Comparison of ENCODE assay signal across 14 cellular contexts in genomic region chr17:77724876-77725615, GRCh38.
DNase-seq lines count a peak whose midpoint lies in the region; ATAC-seq and TF ChIP-seq lines count a peak whose summit lies in the region.
"Had no signal": no experiment of that assay in that cellular context is flagged by ENCODE, and none has a peak within 500 bp of the region (broad histone marks: within the 10 kb centered on the region; RNA-seq: fewer than 3 reads in every experiment).

No MANE protein-coding gene starts in this region.

- no peaks in the 10 kb centered on the region for H4K20me1 ChIP-seq in BLaER1 treated with 17β-estradiol and CSF1 and Interleukin-3, amounts not matched to agents 10 nM and 100 nM

- no peak overlapping the region for H3K4me3 Mint-ChIP-seq in glutamatergic neuron (ENCODE audit: unreplicated experiment)
- H3K4me3 Mint-ChIP-seq in stimulated activated effector memory CD8-positive, alpha-beta T cell treated with anti-CD3 and anti-CD28 coated beads, Interleukin-12 subunit alpha, Interleukin-12 subunit beta, amount 100 ng/mL, for 72 hours: no peak overlapping the region
- H3K4me3 Mint-ChIP-seq: activated T-cell treated with anti-CD3 and anti-CD28 coated beads, Interleukin-2, amount 50 U/mL, for 72 hours; WTC11 had no signal

- H3K4me3 ChIP-seq in BLaER1 treated with 17β-estradiol and CSF1 and Interleukin-3, amounts not matched to agents 10 nM and 100 nM: peak overlapping the region in 2 of 10 experiments; percentile 17 to 18; a peak in 1 of 20 replicates
- H3K4me3 ChIP-seq: ascending aorta, prostate gland had no signal

- peaks cover 0 to 17% (median 0%) of the 10 kb centered on the region in 11 experiments; a peak in 7 of 22 replicates for H3K27me3 ChIP-seq in BLaER1 treated with 17β-estradiol and CSF1 and Interleukin-3, amounts not matched to agents 10 nM and 100 nM
- H3K27me3 ChIP-seq: ascending aorta had no signal

- peaks cover 25% of the 10 kb centered on the region for H3K4me1 Mint-ChIP-seq in glutamatergic neuron (ENCODE audit: low read depth, unreplicated experiment)
- peaks cover 6% of the 10 kb centered on the region for H3K4me1 Mint-ChIP-seq in stimulated activated effector memory CD8-positive, alpha-beta T cell treated with anti-CD3 and anti-CD28 coated beads, Interleukin-12 subunit alpha, Interleukin-12 subunit beta, amount 100 ng/mL, for 72 hours

- peak overlapping the region in 4 of 11 experiments; percentile 16 to 55 (median 38); a peak in 3 of 22 replicates for H3K9ac ChIP-seq in BLaER1 treated with 17β-estradiol and CSF1 and Interleukin-3, amounts not matched to agents 10 nM and 100 nM
- H3K9ac ChIP-seq: SK-N-SH had no signal

- TF ChIP-seq CTCF in glutamatergic neuron (IDR thresholded peaks at IDR 0.05; ENCODE audit: partially characterized antibody, unreplicated experiment): no peak

- peak; percentile 93 for DNase-seq in NCI-H2196 (lab: John Stamatoyannopoulos, UW; ENCODE audit: unreplicated experiment)
- DNase-seq in kidney tubule cell (ENCODE audit: low spot score): peak; percentile 6
- DNase-seq in glutamatergic neuron: no peak
- DNase-seq in AML-193 (lab: John Stamatoyannopoulos, UW): no peak
- no peak for DNase-seq in stimulated activated effector memory CD8-positive, alpha-beta T cell treated with anti-CD3 and anti-CD28 coated beads, Interleukin-12 subunit alpha, Interleukin-12 subunit beta, amount 100 ng/mL, for 72 hours (ENCODE audit: low spot score in 2 of 2)
- DNase-seq: activated T-cell treated with anti-CD3 and anti-CD28 coated beads, Interleukin-2, amount 50 U/mL, for 72 hours; NK-92 treated with Interleukin-12 subunit alpha and Interleukin-12 subunit beta, amount 100 ng/mL, for 24 hours; SK-N-SH had no signal

- H3K27me3 Mint-ChIP-seq in glutamatergic neuron (ENCODE audit: unreplicated experiment): peaks cover 8% of the 10 kb centered on the region

- peaks cover 7% of the 10 kb centered on the region for H3K36me3 Mint-ChIP-seq in glutamatergic neuron (ENCODE audit: unreplicated experiment)
- H3K36me3 Mint-ChIP-seq in stimulated activated effector memory CD8-positive, alpha-beta T cell treated with anti-CD3 and anti-CD28 coated beads, Interleukin-12 subunit alpha, Interleukin-12 subunit beta, amount 100 ng/mL, for 72 hours: no peaks in the 10 kb centered on the region
- H3K36me3 Mint-ChIP-seq: WTC11 had no signal

- H3K36me3 ChIP-seq in BLaER1 treated with 17β-estradiol and CSF1 and Interleukin-3, amounts not matched to agents 10 nM and 100 nM: no peaks in the 10 kb centered on the region
- H3K36me3 ChIP-seq: ascending aorta, prostate gland had no signal

- ATAC-seq in GM21381 (IDR thresholded peaks at IDR 0.05; ENCODE audit: unreplicated experiment) (peak; percentile 49), GM18517 (IDR thresholded peaks at IDR 0.05; ENCODE audit: unreplicated experiment) (no peak)
- no peak for ATAC-seq in stimulated activated effector memory CD8-positive, alpha-beta T cell treated with anti-CD3 and anti-CD28 coated beads, Interleukin-12 subunit alpha, Interleukin-12 subunit beta, amount 100 ng/mL, for 72 hours
- ATAC-seq: activated T-cell treated with anti-CD3 and anti-CD28 coated beads, Interleukin-2, amount 50 U/mL, for 72 hours; WTC11 had no signal

- peak overlapping the region in 4 of 11 experiments; percentile 35 to 49 (median 46); a peak in 6 of 22 replicates for H3K27ac ChIP-seq in BLaER1 treated with 17β-estradiol and CSF1 and Interleukin-3, amounts not matched to agents 10 nM and 100 nM
- H3K27ac ChIP-seq: ascending aorta, prostate gland had no signal

- peaks cover 17 to 65% (median 49%) of the 10 kb centered on the region in 10 experiments; a peak in 19 of 20 replicates for H3K4me1 ChIP-seq in BLaER1 treated with 17β-estradiol and CSF1 and Interleukin-3, amounts not matched to agents 10 nM and 100 nM
- H3K4me1 ChIP-seq: prostate gland had no signal

- H3K27ac Mint-ChIP-seq in glutamatergic neuron (ENCODE audit: unreplicated experiment): no peak overlapping the region
- H3K27ac Mint-ChIP-seq in stimulated activated effector memory CD8-positive, alpha-beta T cell treated with anti-CD3 and anti-CD28 coated beads, Interleukin-12 subunit alpha, Interleukin-12 subunit beta, amount 100 ng/mL, for 72 hours: no peak overlapping the region
- H3K27ac Mint-ChIP-seq: activated T-cell treated with anti-CD3 and anti-CD28 coated beads, Interleukin-2, amount 50 U/mL, for 72 hours; WTC11 had no signal

- peak overlapping the region; percentile 37 to 95 (median 84) for H3K4me2 ChIP-seq in BLaER1 treated with 17β-estradiol and CSF1 and Interleukin-3, amounts not matched to agents 10 nM and 100 nM
- H3K4me2 ChIP-seq: SK-N-SH had no signal

- H3K9me3 Mint-ChIP-seq in glutamatergic neuron (ENCODE audit: unreplicated experiment): peaks cover 12% of the 10 kb centered on the region
- no peaks in the 10 kb centered on the region for H3K9me3 Mint-ChIP-seq in stimulated activated effector memory CD8-positive, alpha-beta T cell treated with anti-CD3 and anti-CD28 coated beads, Interleukin-12 subunit alpha, Interleukin-12 subunit beta, amount 100 ng/mL, for 72 hours
- H3K9me3 Mint-ChIP-seq: activated T-cell treated with anti-CD3 and anti-CD28 coated beads, Interleukin-2, amount 50 U/mL, for 72 hours had no signal

- H3K9me3 ChIP-seq in BLaER1 treated with 17β-estradiol and CSF1 and Interleukin-3, amounts not matched to agents 10 nM and 100 nM (replicated peaks in 1 of 11): peaks cover 0 to 27% (median 7%) of the 10 kb centered on the region in 11 experiments; a peak in 9 of 22 replicates
- H3K9me3 ChIP-seq: ascending aorta, prostate gland, SK-N-SH had no signal

Comparison
In these comparisons a context has a peak if more than half of its experiments do, and no peak if none do; other contexts are left out.
1. DNase-seq: peak in NCI-H2196 (single experiment) and kidney tubule cell (single experiment); none in glutamatergic neuron (single experiment), AML-193 (0 of 2) and stimulated activated effector memory CD8-positive, alpha-beta T cell treated with anti-CD3 and anti-CD28 coated beads, Interleukin-12 subunit alpha, Interleukin-12 subunit beta, amount 100 ng/mL, for 72 hours (0 of 2).